ENCODE assay signal across 13 cellular contexts in genomic region chr20:10539818-10540553, GRCh38.
DNase-seq lines count a peak whose midpoint lies in the region; ATAC-seq, FAIRE-seq and TF ChIP-seq lines count a peak whose summit lies in the region.
"Had no signal": no experiment of that assay in that cellular context is flagged by ENCODE, and none has a peak within 500 bp of the region (broad histone marks: within the 10 kb centered on the region; RNA-seq: fewer than 3 reads in every experiment).

No MANE protein-coding gene starts in this region.

- H3K27me3 ChIP-seq in HCT116 (ENCODE audit: insufficient read depth, low read length) (no peaks in the 10 kb centered on the region), astrocyte (ENCODE audit: insufficient read depth, low read length) (no peaks in the 10 kb centered on the region), left lung (no peaks in the 10 kb centered on the region), suprapubic skin (no peaks in the 10 kb centered on the region), dorsolateral prefrontal cortex (no peaks in the 10 kb centered on the region)
- H3K27me3 ChIP-seq: tibial nerve had no signal

- H3K4me1 ChIP-seq in HCT116 (ENCODE audit: control insufficient read depth in 1 of 2, insufficient read depth in 2 of 2, low read length in 2 of 2) (peaks cover 74 to 75% of the 10 kb centered on the region in 2 experiments), astrocyte (ENCODE audit: insufficient read depth, low read length) (peaks cover 23% of the 10 kb centered on the region), left lung (peaks cover 4 to 21% of the 10 kb centered on the region in 2 donors), suprapubic skin (peaks cover 18% of the 10 kb centered on the region)

- POLR2A ChIA-PET in HCT116 (lab: Charles Lee): no interaction called here

- H3K27ac Mint-ChIP-seq in astrocyte (ENCODE audit: unreplicated experiment): peak overlapping the region; percentile 95
- H3K27ac Mint-ChIP-seq: activated CD4-positive, alpha-beta memory T cell treated with anti-CD3 and anti-CD28 coated beads for 36 hours had no signal

- H2AFZ ChIP-seq in HCT116 (ENCODE audit: low read depth, low read length, poor library complexity, severe bottlenecking) (no peak overlapping the region), astrocyte (ENCODE audit: low read depth, low read length) (no peak overlapping the region)

- DNase-seq in HCT116 (ENCODE audit: low read depth, low spot score) (no peak), astrocyte (ENCODE audit: low read depth) (no peak), left lung (no peak), suprapubic skin (ENCODE audit: low spot score in 2 of 2) (no peak), NCI-H1092 treated with DMSO at 0.1 percent for 48 hours (lab: John Stamatoyannopoulos, UW) (no peak), GM19240 (ENCODE audit: insufficient read length, low spot score) (no peak), dorsolateral prefrontal cortex (no peak)
- DNase-seq: activated CD4-positive, alpha-beta memory T cell treated with anti-CD3 and anti-CD28 coated beads for 36 hours; activated effector memory CD4-positive, alpha-beta T cell treated with anti-CD3 and anti-CD28 coated beads, Interleukin-2, amount 50 U/mL, for 16 hours; effector CD8-positive, alpha-beta T cell; GDM1; kidney had no signal

- H3K36me3 Mint-ChIP-seq in astrocyte (ENCODE audit: low read depth, unreplicated experiment): no peaks in the 10 kb centered on the region
- H3K36me3 Mint-ChIP-seq: activated CD4-positive, alpha-beta memory T cell treated with anti-CD3 and anti-CD28 coated beads for 36 hours had no signal

- no peak for TF ChIP-seq POLR2A in HCT116 (IDR thresholded peaks at IDR 0.05; ENCODE audit: borderline replicate concordance, extremely low read depth, insufficient read depth, insufficient read length)
- TF ChIP-seq POLR2A in suprapubic skin (IDR thresholded peaks at IDR 0.05): no peak

- H4K20me1 ChIP-seq in HCT116 (ENCODE audit: insufficient read depth) (no peaks in the 10 kb centered on the region), astrocyte (ENCODE audit: insufficient read depth, low read length) (no peaks in the 10 kb centered on the region)

- H3K4me3 Mint-ChIP-seq in astrocyte (ENCODE audit: unreplicated experiment): peak overlapping the region; percentile 5
- H3K4me3 Mint-ChIP-seq: activated CD4-positive, alpha-beta memory T cell treated with anti-CD3 and anti-CD28 coated beads for 36 hours had no signal

- H3K9ac ChIP-seq in HCT116 (ENCODE audit: low read length): peak overlapping the region; percentile 48
- peak overlapping the region; percentile 74 for H3K9ac ChIP-seq in astrocyte (ENCODE audit: low read length)

- no peaks in the 10 kb centered on the region for H3K9me2 ChIP-seq in HCT116 (ENCODE audit: insufficient read depth)

- H3K4me1 Mint-ChIP-seq in astrocyte (ENCODE audit: low read depth, unreplicated experiment): peaks cover 30% of the 10 kb centered on the region

- no peak for TF ChIP-seq RAD21 in HCT116 (IDR thresholded peaks at IDR 0.05; ENCODE audit: low read depth)

- RAD21 ChIA-PET in HCT116 (lab: Charles Lee; ENCODE audit: low non-redundant PET in 1 of 2, low total read pairs in 2 of 2, uncharacterized antibody in 2 of 2, unreplicated experiment in 2 of 2): no interaction called here

- H3K36me3 ChIP-seq in HCT116 (ENCODE audit: control insufficient read depth in 1 of 2, insufficient read depth in 2 of 2, low read length in 2 of 2) (no peaks in the 10 kb centered on the region), astrocyte (ENCODE audit: insufficient read depth, low read length) (no peaks in the 10 kb centered on the region), left lung (no peaks in the 10 kb centered on the region), suprapubic skin (no peaks in the 10 kb centered on the region)
- H3K36me3 ChIP-seq: tibial nerve had no signal

- H3K9me3 Mint-ChIP-seq in astrocyte (ENCODE audit: unreplicated experiment): peaks cover 1% of the 10 kb centered on the region
- H3K9me3 Mint-ChIP-seq: activated CD4-positive, alpha-beta memory T cell treated with anti-CD3 and anti-CD28 coated beads for 36 hours had no signal

- TF ChIP-seq EP300 in suprapubic skin (IDR thresholded peaks at IDR 0.05): no peak

- H3K79me2 ChIP-seq in HCT116 (ENCODE audit: insufficient read depth, low read length) (no peaks in the 10 kb centered on the region), astrocyte (ENCODE audit: insufficient read depth, low read length) (no peaks in the 10 kb centered on the region)

- no peak for TF ChIP-seq CTCF in HCT116 (IDR thresholded peaks at IDR 0.05 in 2 of 3, conservative IDR thresholded peaks at IDR 0.05 in 1 of 3; ENCODE audit: borderline replicate concordance in 1 of 3, insufficient read depth in 1 of 3, low read depth in 2 of 3, low read length in 2 of 3)
- no peak for TF ChIP-seq CTCF in astrocyte (IDR thresholded peaks at IDR 0.05; ENCODE audit: insufficient read depth, low read depth, low read length)
- no peak for TF ChIP-seq CTCF in left lung (IDR thresholded peaks at IDR 0.05)
- TF ChIP-seq CTCF in suprapubic skin (IDR thresholded peaks at IDR 0.05): no peak
- no peak for TF ChIP-seq CTCF in dorsolateral prefrontal cortex (IDR thresholded peaks at IDR 0.05 in 54 of 56, conservative IDR thresholded peaks at IDR 0.05 in 2 of 56; ENCODE audit: low read depth in 1 of 56, partially characterized antibody in 56 of 56)

- CTCF ChIA-PET in HCT116 (lab: Charles Lee): interaction anchor here (0.6 kb wide), 1 partner anchor 379 kb away, joined by 3 read pairs; no protein-coding TSS in a partner anchor

- H3K4me3 ChIP-seq in HCT116 (replicated peaks in 1 of 2; ENCODE audit: low read depth in 1 of 2, low read length in 2 of 2) (peak overlapping the region; percentile 18 to 40), astrocyte (ENCODE audit: insufficient read depth, low read depth, low read length) (peak overlapping the region; percentile 20), left lung (no peak overlapping the region), suprapubic skin (no peak overlapping the region), dorsolateral prefrontal cortex (peak overlapping the region in 2 of 59 donors; percentile 2 to 9)
- H3K4me3 ChIP-seq: tibial nerve had no signal

- intact Hi-C loops in HCT116 (cut with micrococcal nuclease) (loop anchor here (2.0 to 5.0 kb wide), 4 partner anchors 71 to 923 kb away; partner anchors contain the start of genes MKKS and SLX4IP), left lung (cut with DNase I) (loop anchor here in 1 of 2 donors (10.0 kb wide), 1 partner anchor 735 kb away; no protein-coding TSS in a partner anchor), dorsolateral prefrontal cortex (cut with DNase I) (no loop called here)

- no peaks in the 10 kb centered on the region for H3K27me3 Mint-ChIP-seq in astrocyte (ENCODE audit: low read depth, unreplicated experiment)
- H3K27me3 Mint-ChIP-seq: activated CD4-positive, alpha-beta memory T cell treated with anti-CD3 and anti-CD28 coated beads for 36 hours had no signal

- H3K27ac ChIP-seq in HCT116 (ENCODE audit: low read depth, low read length) (peak overlapping the region; percentile 94), astrocyte (ENCODE audit: low read depth, low read length) (peak overlapping the region; percentile 90), left lung (peak overlapping the region; percentile 16 to 59), suprapubic skin (peak overlapping the region; percentile 47), dorsolateral prefrontal cortex (peak overlapping the region in 18 of 59 donors; percentile 2 to 73 (median 23))

- H3K9me3 ChIP-seq in HCT116 (ENCODE audit: control insufficient read depth in 1 of 2, insufficient read depth in 1 of 2, low read depth in 1 of 2, low read length in 2 of 2) (no peaks in the 10 kb centered on the region), astrocyte (ENCODE audit: insufficient read depth, low read depth, low read length) (no peaks in the 10 kb centered on the region), left lung (no peaks in the 10 kb centered on the region), suprapubic skin (no peaks in the 10 kb centered on the region)
- H3K9me3 ChIP-seq: tibial nerve had no signal

- BruUV-seq in HCT116 (replicated peaks; lab: Mats Ljungman, UMichigan): no TSS peak

- peak; percentile 16; the same call in 1 of the 2 replicates for ATAC-seq in HCT116
- ATAC-seq in left lung: no peak

- FAIRE-seq in astrocyte (lab: Jason Lieb, UNC): no peak

- WGBS in suprapubic skin: 82% methylated on average over 7 of the region's 7 CpGs

- peak overlapping the region; percentile 75 for H3K4me2 ChIP-seq in HCT116 (ENCODE audit: low read length)
- peak overlapping the region; percentile 72 for H3K4me2 ChIP-seq in astrocyte (ENCODE audit: low read length)

TF ChIP-seq in HCT116, 20 proteins besides CTCF, POLR2A, EP300 and RAD21 (continues in another document):
- no peak for TF ChIP-seq CEBPB (IDR thresholded peaks at IDR 0.05; ENCODE audit: low read depth)
- TF ChIP-seq CBX3 (IDR thresholded peaks at IDR 0.05; ENCODE audit: low read depth): no peak
- no peak for TF ChIP-seq EZH2 (IDR thresholded peaks at IDR 0.05)
- no peak for TF ChIP-seq MAX (IDR thresholded peaks at IDR 0.05)
- TF ChIP-seq ELF1 (IDR thresholded peaks at IDR 0.05; ENCODE audit: borderline replicate concordance, low read depth): no peak
- no peak for TF ChIP-seq SP1 (IDR thresholded peaks at IDR 0.05; ENCODE audit: low read depth)
- no peak for TF ChIP-seq POLR2AphosphoS5 (IDR thresholded peaks at IDR 0.05; ENCODE audit: low read depth, low read length)
- no peak for TF ChIP-seq FOSL1 (IDR thresholded peaks at IDR 0.05; ENCODE audit: low read depth)
- no peak for TF ChIP-seq TCF7L2 (IDR thresholded peaks at IDR 0.05; ENCODE audit: borderline replicate concordance, extremely low read depth, insufficient read depth, insufficient read length)
- TF ChIP-seq, protein P1, sequence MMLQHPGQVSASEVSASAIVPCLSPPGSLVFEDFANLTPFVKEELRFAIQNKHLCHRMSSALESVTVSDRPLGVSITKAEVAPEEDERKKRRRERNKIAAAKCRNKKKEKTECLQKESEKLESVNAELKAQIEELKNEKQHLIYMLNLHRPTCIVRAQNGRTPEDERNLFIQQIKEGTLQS (IDR thresholded peaks at IDR 0.05): no peak
- no peak for TF ChIP-seq SRF (IDR thresholded peaks at IDR 0.05; ENCODE audit: low read depth)

Comparison
In these comparisons a context has a peak if more than half of its experiments do, and no peak if none do; other contexts are left out.
1. H3K4me3 ChIP-seq: peak in HCT116 (2 of 2) and astrocyte (single experiment); none in left lung (0 of 2) and suprapubic skin (single experiment).